Comparison of ENCODE assay signal across 8 cellular contexts in genomic region chr7:90708841-90709317, GRCh38.
DNase-seq lines count a peak whose midpoint lies in the region; ATAC-seq and TF ChIP-seq lines count a peak whose summit lies in the region.

No MANE protein-coding gene starts in this region.

- H3K4me3 ChIP-seq in AG09309 (ENCODE audit: control insufficient read depth, low read depth, low read length) (no peak overlapping the region), cardiac fibroblast (replicated peaks in 1 of 2; ENCODE audit: low read depth in 2 of 2, low read length in 2 of 2) (no peak overlapping the region)

- TF ChIP-seq CTCF in AG09309 (IDR thresholded peaks at IDR 0.05; ENCODE audit: control insufficient read depth, insufficient read depth, low read depth, low read length, missing control alignments) (peak; percentile 47), cardiac fibroblast (IDR thresholded peaks at IDR 0.05; ENCODE audit: low read depth, low read length) (peak; percentile 68), nephron (IDR thresholded peaks at IDR 0.05; ENCODE audit: unreplicated experiment in 3 of 3) (peak; percentile 24 to 56 (median 28))

- peaks cover 54% of the 10 kb centered on the region for H3K4me1 Mint-ChIP-seq in nephron

- no peak overlapping the region for H3K27ac Mint-ChIP-seq in nephron

- DNase-seq in AG09309 (ENCODE audit: low read depth) (no peak), NCI-H146 (lab: John Stamatoyannopoulos, UW) (peak; percentile 78), cardiac fibroblast (ENCODE audit: low read depth in 2 of 2) (peak in 1 of 2 donors; percentile 42), DMS79 treated with DMSO at 0.1 percent for 48 hours (lab: John Stamatoyannopoulos, UW) (no peak)
- no peak for DNase-seq in stimulated activated naive CD4-positive, alpha-beta T cell (lab: John Stamatoyannopoulos, UW)

- H3K36me3 Mint-ChIP-seq in nephron (ENCODE audit: low read depth), result no peaks in the 10 kb centered on the region

- H3K4me3 Mint-ChIP-seq in nephron, result no peak overlapping the region

- H3K27me3 Mint-ChIP-seq in nephron (ENCODE audit: low read depth), result no peaks in the 10 kb centered on the region

- peak; percentile 75 for ATAC-seq in GM18517 (IDR thresholded peaks at IDR 0.05; ENCODE audit: unreplicated experiment)
- peak; percentile 77 for ATAC-seq in HG02798 (IDR thresholded peaks at IDR 0.05; ENCODE audit: poor library complexity, unreplicated experiment)

- H3K9me3 Mint-ChIP-seq in nephron, result no peaks in the 10 kb centered on the region
